ENCODE assay signal across 28 cellular contexts in the genomic region with DNA sequence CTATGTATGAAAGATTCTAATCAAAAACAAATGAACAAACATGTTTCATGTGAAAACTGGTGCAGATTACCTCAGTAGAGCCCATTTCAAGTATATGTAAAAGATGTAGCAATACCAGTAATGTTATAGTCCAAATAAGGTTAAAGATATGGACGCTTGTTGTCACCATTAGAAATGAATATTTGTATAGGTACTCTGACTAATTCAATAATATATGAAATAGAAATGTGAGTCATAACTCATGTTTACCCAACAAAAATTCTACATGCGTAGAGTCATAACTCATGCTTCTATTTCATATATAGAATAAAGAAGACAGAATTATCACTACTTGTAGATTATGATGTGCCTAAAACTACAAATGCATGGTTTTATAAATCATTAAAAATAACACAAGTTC.
"Had no signal": no experiment of that assay in that cellular context is flagged by ENCODE, and none has a peak within 500 bp of the region (broad histone marks: within the 10 kb centered on the region; RNA-seq: fewer than 3 reads in every experiment).

No MANE protein-coding gene starts in this region.

- H2AFZ ChIP-seq: PC-9 had no signal

- H3K4me3 ChIP-seq: ascending aorta, K562, PC-9, SJSA1 had no signal

- H3K27me3 ChIP-seq: ascending aorta, SJSA1 had no signal

- H3K36me3 ChIP-seq: ascending aorta, SJSA1 had no signal

- H3K9ac ChIP-seq: SK-N-SH had no signal

- DNase-seq: activated CD4-positive, alpha-beta T cell treated with anti-CD3 and anti-CD28 coated beads for 36 hours; activated CD4-positive, alpha-beta T cell treated with anti-CD3 and anti-CD28 coated beads, Interleukin-2, amount 10 ng/mL, durations not matched to agents 7 days and 5 days; activated CD4-positive, alpha-beta T cell treated with anti-CD3 and anti-CD28 coated beads, Interleukin-2, amount 50 U/mL, for 48 hours; activated CD8-positive, alpha-beta T cell treated with anti-CD3 and anti-CD28 coated beads, Interleukin-2, amount 10 ng/mL, durations not matched to agents 7 days and 5 days; activated gamma-delta T cell; activated naive CD4-positive, alpha-beta T cell treated with Interleukin-2 at 50 U/mL for 16 hours; activated naive CD8-positive, alpha-beta T cell treated with anti-CD3 and anti-CD28 coated beads, Interleukin-2, amount 10 ng/mL, durations not matched to agents 7 days and 5 days; activated T-cell treated with anti-CD3 and anti-CD28 coated beads, Interleukin-2, amount 50 U/mL, for 24 hours; amygdala; caudate nucleus; NCI-H1048; NCI-H1105 treated with DMSO at 0.1 percent for 48 hours; NCI-H1436; NCI-H1694; NCI-H1930; NCI-H2081 treated with DMSO at 0.1 percent for 48 hours; NCI-H345; NCI-H526; NCI-H748 treated with DMSO at 0.1 percent for 48 hours; NK-92 treated with Interleukin-12 subunit alpha and Interleukin-12 subunit beta, amount 100 ng/mL, for 24 hours; PC-9; SHP77 treated with DMSO at 0.1 percent for 48 hours; SK-N-SH had no signal

- H3K4me1 ChIP-seq: ascending aorta, SJSA1 had no signal

- H3K4me2 ChIP-seq: PC-9, SK-N-SH had no signal

- ATAC-seq: activated CD4-positive, alpha-beta T cell treated with anti-CD3 and anti-CD28 coated beads for 36 hours; activated CD4-positive, CD25-positive, alpha-beta regulatory T cell treated with anti-CD3 and anti-CD28 coated beads, Interleukin-2, amount 50 U/mL, for 24 hours; activated CD8-positive, alpha-beta T cell treated with anti-CD3 and anti-CD28 coated beads, Interleukin-2, amount 10 ng/mL, durations not matched to agents 7 days and 5 days; K562 had no signal

- H3K27ac ChIP-seq: ascending aorta, PC-9, SJSA1 had no signal

- H3K9me3 ChIP-seq: ascending aorta, SJSA1, SK-N-SH had no signal

- FAIRE-seq: K562, TTC549 had no signal
